16 cellular contexts compared by ENCODE assay signal in the genomic region with DNA sequence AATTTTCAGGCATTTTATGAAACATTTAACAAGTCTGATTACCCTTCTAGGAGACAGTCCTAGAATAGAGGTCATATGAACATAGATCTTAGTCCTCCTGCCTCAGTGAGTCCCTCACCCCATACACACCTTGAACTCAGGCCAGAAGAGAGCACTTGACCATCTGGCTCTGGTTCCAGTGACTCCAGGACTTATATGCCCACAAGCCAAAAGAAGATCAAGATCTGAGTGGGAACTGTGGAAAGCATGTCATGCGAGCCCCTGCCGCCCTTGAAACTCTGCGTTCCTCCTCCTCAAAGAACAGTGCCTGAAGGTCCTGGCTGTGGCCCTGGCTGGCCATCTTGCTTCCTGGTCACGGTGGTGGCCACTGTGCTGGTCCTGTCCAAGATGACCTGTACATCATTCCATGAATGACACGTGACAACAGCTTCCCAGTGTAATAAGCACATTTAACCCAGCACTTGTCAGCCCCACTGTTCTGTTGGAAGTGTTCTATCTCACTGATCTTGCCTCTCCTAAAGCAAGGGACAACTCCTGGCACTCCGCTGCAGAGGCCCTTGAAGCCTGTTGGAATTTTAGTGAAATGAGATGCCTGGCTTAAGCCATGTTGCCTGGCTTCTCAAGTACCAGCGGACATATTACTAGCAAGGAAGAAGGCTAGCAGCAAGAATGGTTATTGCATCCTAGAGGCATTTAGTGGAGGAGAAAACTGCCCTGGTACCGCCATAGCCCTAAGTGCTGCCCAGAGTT. TPM values are rescaled to one million over a fixed set of nuclear protein-coding genes. Genes with fewer than 3 reads are reported as not detected.
"Had no signal": no experiment of that assay in that cellular context is flagged by ENCODE, and none has a peak within 500 bp of the region (broad histone marks: within the 10 kb centered on the region; RNA-seq: fewer than 3 reads in every experiment).

No MANE protein-coding gene starts in this region.

- H3K36me3 Mint-ChIP-seq: mesothelial cell of epicardium had no signal

- H3K27ac ChIP-seq: ascending aorta, breast epithelium, parathyroid adenoma had no signal

- H3K4me1 ChIP-seq: ascending aorta, breast epithelium, parathyroid adenoma had no signal

- H3K27me3 Mint-ChIP-seq: activated B cell treated with CpG ODN at 0.5 μM for 24 hours; activated CD8-positive, alpha-beta T cell treated with anti-CD3 and anti-CD28 coated beads for 36 hours; stimulated activated naive CD8-positive, alpha-beta T cell treated with anti-CD3 and anti-CD28 coated beads, Interleukin-15, amount 100 ng/mL, for 72 hours had no signal

- H3K9me3 ChIP-seq: ascending aorta, breast epithelium had no signal

- H3K27ac Mint-ChIP-seq: activated B cell treated with CpG ODN at 0.5 μM for 24 hours; activated CD8-positive, alpha-beta T cell treated with anti-CD3 and anti-CD28 coated beads for 36 hours; activated T-helper 1 cell treated with anti-CD3 and anti-CD28 coated beads, Interleukin-12 subunit alpha, Interleukin-12 subunit beta, Interleukin-2, Interleukin-4 antibody, amounts not matched to agents 30 ng/mL and 10 ng/mL and 1 ng/mL, durations not matched to agents 14 hours and 24 hours and 36 hours; mesothelial cell of epicardium; stimulated activated naive CD8-positive, alpha-beta T cell treated with anti-CD3 and anti-CD28 coated beads, Interleukin-15, amount 100 ng/mL, for 72 hours; T-helper 2 cell treated with Interferon-gamma antibody and Interleukin-4, amounts not matched to agents 5 μg/mL and 100 μg/mL, for 36 hours had no signal

- H3K27me3 ChIP-seq: ascending aorta, breast epithelium had no signal

- DNase-seq: activated B cell treated with CpG ODN at 0.5 μM for 24 hours; activated CD4-positive, alpha-beta T cell treated with anti-CD3 and anti-CD28 coated beads for 48 hours; activated CD8-positive, alpha-beta T cell treated with anti-CD3 and anti-CD28 coated beads for 36 hours; activated naive CD4-positive, alpha-beta T cell; cerebellar nuclear complex; effector memory CD4-positive, alpha-beta T cell; foreskin melanocyte; retina; small intestine had no signal

- H3K4me3 ChIP-seq: ascending aorta, breast epithelium had no signal

- H3K36me3 ChIP-seq: ascending aorta, breast epithelium had no signal

- ATAC-seq: activated CD8-positive, alpha-beta T cell treated with anti-CD3 and anti-CD28 coated beads for 36 hours; stimulated activated naive CD8-positive, alpha-beta T cell treated with anti-CD3 and anti-CD28 coated beads, Interleukin-15, amount 100 ng/mL, for 72 hours had no signal

- H3K9me3 Mint-ChIP-seq: activated B cell treated with CpG ODN at 0.5 μM for 24 hours; activated CD8-positive, alpha-beta T cell treated with anti-CD3 and anti-CD28 coated beads for 36 hours; activated T-helper 1 cell treated with anti-CD3 and anti-CD28 coated beads, Interleukin-12 subunit alpha, Interleukin-12 subunit beta, Interleukin-2, Interleukin-4 antibody, amounts not matched to agents 30 ng/mL and 10 ng/mL and 1 ng/mL, durations not matched to agents 14 hours and 24 hours and 36 hours; mesothelial cell of epicardium; stimulated activated naive CD8-positive, alpha-beta T cell treated with anti-CD3 and anti-CD28 coated beads, Interleukin-15, amount 100 ng/mL, for 72 hours; T-helper 2 cell treated with Interferon-gamma antibody and Interleukin-4, amounts not matched to agents 5 μg/mL and 100 μg/mL, for 36 hours had no signal

- H3K4me3 Mint-ChIP-seq: activated B cell treated with CpG ODN at 0.5 μM for 24 hours; activated CD8-positive, alpha-beta T cell treated with anti-CD3 and anti-CD28 coated beads for 36 hours; activated T-helper 1 cell treated with anti-CD3 and anti-CD28 coated beads, Interleukin-12 subunit alpha, Interleukin-12 subunit beta, Interleukin-2, Interleukin-4 antibody, amounts not matched to agents 30 ng/mL and 10 ng/mL and 1 ng/mL, durations not matched to agents 14 hours and 24 hours and 36 hours; mesothelial cell of epicardium; stimulated activated naive CD8-positive, alpha-beta T cell treated with anti-CD3 and anti-CD28 coated beads, Interleukin-15, amount 100 ng/mL, for 72 hours; T-helper 2 cell treated with Interferon-gamma antibody and Interleukin-4, amounts not matched to agents 5 μg/mL and 100 μg/mL, for 36 hours had no signal

RNA-seq across cellular contexts. Expression of a gene that starts 17.6 kb away (rescaled TPM):
- total RNA-seq: ascending aorta had no signal
